Comparison of ENCODE assay signal across 17 cellular contexts in genomic region chr6:142353690-142354089, GRCh38. TPM values are rescaled to one million over a fixed set of nuclear protein-coding genes. Genes with fewer than 3 reads are reported as not detected.
"Had no signal": no experiment of that assay in that cellular context is flagged by ENCODE, and none has a peak within 500 bp of the region (broad histone marks: within the 10 kb centered on the region; RNA-seq: fewer than 3 reads in every experiment).

No MANE protein-coding gene starts in this region.

- H3K27me3 ChIP-seq: adrenal gland, esophagus muscularis mucosa, neural progenitor cell, suprapubic skin, transverse colon had no signal

- H3K36me3 ChIP-seq: adrenal gland, esophagus muscularis mucosa, heart right ventricle, neural progenitor cell, suprapubic skin, transverse colon had no signal

- DNase-seq: activated gamma-delta T cell treated with Interleukin-2 at 50 U/mL for 16 hours; activated T-cell treated with anti-CD3 and anti-CD28 coated beads, Interleukin-2, amount 50 U/mL, for 1 hour; adrenal gland; central memory CD4-positive, alpha-beta T cell; dermis blood vessel endothelial cell; effector memory CD4-positive, alpha-beta T cell; heart right ventricle; left colon; mesenchymal stem cell; naive B cell; stimulated activated CD4-positive, alpha-beta T cell treated with anti-CD3 and anti-CD28 coated beads, Interleukin-12 subunit alpha, Interleukin-12 subunit beta, amount 100 ng/mL, for 4 hours; T-helper 9 cell; transverse colon had no signal

- H3K4me1 ChIP-seq: adrenal gland, esophagus muscularis mucosa, heart right ventricle, neural progenitor cell, transverse colon had no signal

- ATAC-seq: heart right ventricle, left colon had no signal

- H3K9me3 ChIP-seq: adrenal gland, suprapubic skin had no signal

- H3K27ac ChIP-seq: adrenal gland, heart right ventricle, neural progenitor cell, suprapubic skin, transverse colon had no signal

- H3K4me3 ChIP-seq: adrenal gland, esophagus muscularis mucosa, heart right ventricle, neural progenitor cell, suprapubic skin, transverse colon had no signal

RNA-seq across cellular contexts. Expression of gene ADGRG6, which starts 51.9 kb away (rescaled TPM):
- total RNA-seq: T-helper 1 cell treated with Interleukin-12 subunit alpha and Interleukin-12 subunit beta and Interleukin-4 antibody, amounts not matched to agents 30 ng/mL and 1 ng/mL, for 36 hours had no signal
